8 cellular contexts compared by ENCODE assay signal in the genomic region with DNA sequence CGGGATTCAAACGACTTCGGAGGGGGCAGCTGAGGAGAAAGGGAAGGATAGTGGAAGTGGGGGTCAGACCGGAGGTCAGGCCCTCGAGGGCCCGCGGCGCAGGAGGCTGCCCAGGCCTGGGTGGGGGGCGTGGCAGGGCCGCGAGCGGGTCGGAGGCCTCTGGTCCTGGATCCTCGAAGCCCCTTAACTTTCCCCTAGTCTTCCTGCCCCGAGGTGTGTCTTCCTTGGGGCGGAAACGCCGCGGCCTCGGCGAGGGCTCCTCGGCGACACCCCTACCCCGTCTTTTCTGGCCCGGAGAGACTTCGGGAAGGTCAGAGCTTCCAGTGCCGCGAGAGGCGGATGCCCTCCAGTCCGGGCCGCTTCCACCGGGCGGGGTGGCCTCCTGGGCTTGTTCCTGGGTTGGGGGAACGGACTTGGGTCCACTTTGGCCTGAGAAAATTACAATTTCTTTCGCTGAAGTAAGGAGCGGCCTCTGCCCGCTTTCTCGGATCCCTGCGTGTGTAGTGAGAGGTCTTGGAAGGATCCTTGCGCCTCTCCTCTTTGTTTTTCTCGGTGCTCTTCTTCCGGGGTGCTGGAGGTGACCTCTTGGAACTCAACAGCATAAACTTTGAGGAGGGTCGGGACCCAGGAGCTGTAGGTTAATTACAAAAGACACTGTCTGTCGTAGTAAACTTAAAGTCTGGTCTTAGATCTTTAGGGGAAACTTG. TPM values are rescaled to one million over a fixed set of nuclear protein-coding genes. Genes with fewer than 3 reads are reported as not detected.
DNase-seq lines count a peak whose midpoint lies in the region; ATAC-seq, FAIRE-seq and TF ChIP-seq lines count a peak whose summit lies in the region.

No MANE protein-coding gene starts in this region.

- TF ChIP-seq CTCF in AG09309 (IDR thresholded peaks at IDR 0.05; ENCODE audit: control insufficient read depth, insufficient read depth, low read depth, low read length, missing control alignments) (no peak), HepG2 (CRISPR knock-in tag; IDR thresholded peaks at IDR 0.05) (no peak)

- POLR2A ChIA-PET in HepG2 (lab: Yijun Ruan, JAX), result interaction anchor here (0.8 to 4.9 kb wide), 10 partner anchors 12 to 198 kb away, joined by 3 to 59 read pairs (median 4); a partner anchor contains a TSS

- H2AFZ ChIP-seq in HepG2 (ENCODE audit: low read length), result no peak overlapping the region

- H3K9ac ChIP-seq in HepG2 (ENCODE audit: insufficient read depth, low read depth, low read length), result peak overlapping the region; percentile 98
- H3K9ac ChIP-seq in stomach smooth muscle (ENCODE audit: low read length in 2 of 2), result peak overlapping the region; percentile 97 to 100

- TF ChIP-seq EP300 in HepG2 (IDR thresholded peaks at IDR 0.05; ENCODE audit: low read depth in 2 of 2, low read length in 2 of 2) (no peak), HepG2 (CRISPR knock-in tag; IDR thresholded peaks at IDR 0.05; ENCODE audit: borderline replicate concordance) (no peak)

- H3K27me3 ChIP-seq in SJSA1 (replicated peaks), result no peaks in the 10 kb centered on the region
- H3K27me3 ChIP-seq in HepG2 (ENCODE audit: control insufficient read depth in 1 of 2, insufficient read depth in 2 of 2, low read length in 2 of 2), result no peaks in the 10 kb centered on the region; a peak in 1 of 5 replicates
- H3K27me3 ChIP-seq in stomach smooth muscle (ENCODE audit: control insufficient read depth in 1 of 2, insufficient read depth in 2 of 2, low read length in 2 of 2), result no peaks in the 10 kb centered on the region

- H3K4me3 ChIP-seq in AG09309 (ENCODE audit: control insufficient read depth, low read depth, low read length) (peak overlapping the region; percentile 68), SJSA1 (peak overlapping the region; percentile 75), HepG2 (replicated peaks in 1 of 3; ENCODE audit: insufficient read depth in 1 of 3, low read depth in 2 of 3, low read length in 3 of 3) (peak overlapping the region; percentile 85 to 98 (median 95)), stomach smooth muscle (ENCODE audit: low read length in 2 of 2) (peak overlapping the region; percentile 98)

- H3K4me2 ChIP-seq in HepG2 (ENCODE audit: low read depth, low read length), result peak overlapping the region; percentile 100

- no peak for TF ChIP-seq RAD21 in HepG2 (CRISPR knock-in tag; IDR thresholded peaks at IDR 0.05)

- H3K9me3 ChIP-seq in SJSA1 (replicated peaks) (no peaks in the 10 kb centered on the region), HepG2 (ENCODE audit: low read length) (no peaks in the 10 kb centered on the region), stomach smooth muscle (ENCODE audit: control insufficient read depth in 2 of 2, low read length in 2 of 2) (no peaks in the 10 kb centered on the region)

- peaks cover 45% of the 10 kb centered on the region for H4K20me1 ChIP-seq in HepG2 (ENCODE audit: insufficient read depth, low read length)

- WGBS in HepG2 (ENCODE audit: low lambda C conversion rate), result under 1% methylated on average over 38 of the region's 44 CpGs

- peak; percentile 5 for ATAC-seq in GM18870 (IDR thresholded peaks at IDR 0.05; ENCODE audit: unreplicated experiment)
- peak; percentile 17 for ATAC-seq in HG03066 (IDR thresholded peaks at IDR 0.05; ENCODE audit: low read depth, unreplicated experiment)
- peak; percentile 25 for ATAC-seq in HepG2

- in situ Hi-C loops in HepG2 (cut with HindIII; ENCODE audit: extremely low pct_ligation_motif_present, low pct_unique_long_range_greater_than_20kb), result loop anchor here (5.0 kb wide), 1 partner anchor 89 kb away; a partner anchor contains a TSS

- no peak for TF ChIP-seq POLR2A in HepG2 (IDR thresholded peaks at IDR 0.05; ENCODE audit: insufficient read depth in 1 of 2, low read depth in 2 of 2, low read length in 2 of 2)
- no peak for TF ChIP-seq POLR2A in GM12891 (IDR thresholded peaks at IDR 0.05; ENCODE audit: low read depth, low read length)

- intact Hi-C loops in HepG2 (cut with micrococcal nuclease; ENCODE audit: unreplicated experiment), result loop anchor here (1.0 to 5.0 kb wide), 5 partner anchors 15 to 197 kb away; a partner anchor contains a TSS

- DNase-seq in AG09309 (ENCODE audit: low read depth) (no peak), SJSA1 (ENCODE audit: low read depth in 1 of 2, low spot score in 2 of 2) (peak in 1 of 2 experiments; percentile 44), HepG2 (ENCODE audit: low spot score) (no peak), GM12891 (ENCODE audit: insufficient read length, low spot score) (no peak)

- H3K79me2 ChIP-seq in HepG2 (ENCODE audit: insufficient read depth, low read length), result peaks cover 56% of the 10 kb centered on the region

- CTCF ChIA-PET in HepG2 (lab: Yijun Ruan, JAX; ENCODE audit: low intra/inter-chr PET ratio, low total read pairs), result interaction anchor here (0.8 kb wide), 1 partner anchor 12 kb away, joined by 3 read pairs; a partner anchor contains a TSS

- H3K36me3 ChIP-seq in SJSA1, result peaks cover 20% of the 10 kb centered on the region
- peaks cover 0 to 5% of the 10 kb centered on the region in 2 experiments; a peak in 1 of 5 replicates for H3K36me3 ChIP-seq in HepG2 (replicated peaks in 1 of 2; ENCODE audit: control insufficient read depth in 1 of 2, insufficient read depth in 2 of 2, low read length in 2 of 2)
- H3K36me3 ChIP-seq in stomach smooth muscle (ENCODE audit: control insufficient read depth in 2 of 2, insufficient read depth in 2 of 2, low read length in 2 of 2), result no peaks in the 10 kb centered on the region

- FAIRE-seq in HepG2 (lab: Jason Lieb, UNC), result no peak
- no peak for FAIRE-seq in GM12891 (lab: Jason Lieb, UNC)

- TSS peak; percentile 58 for BruUV-seq in HepG2 (replicated peaks; lab: Mats Ljungman, UMichigan)

- H3K4me1 ChIP-seq in SJSA1 (replicated peaks) (peaks cover 4% of the 10 kb centered on the region; the same call in 1 of the 2 replicates), HepG2 (ENCODE audit: insufficient read depth, low read length) (peaks cover 59% of the 10 kb centered on the region), stomach smooth muscle (ENCODE audit: control insufficient read depth, insufficient read depth, low read length) (peaks cover 10% of the 10 kb centered on the region)

- peak overlapping the region; percentile 67 for H3K27ac ChIP-seq in SJSA1
- peak overlapping the region; percentile 93 for H3K27ac ChIP-seq in cingulate gyrus (ENCODE audit: low read depth, low read length)
- peak overlapping the region; percentile 95 for H3K27ac ChIP-seq in HepG2 (ENCODE audit: extremely low read length, insufficient read depth, low read length)
- peak overlapping the region; percentile 95 for H3K27ac ChIP-seq in stomach smooth muscle (ENCODE audit: low read length)

RNA-seq across cellular contexts. Expression of a gene that starts 0.5 kb away (rescaled TPM):
- total RNA-seq in SJSA1 (2014; rRNA removed; shearing (Covaris generic)), result 231 and 233 TPM in 2 replicates
- total RNA-seq in HepG2 (2016; rRNA removed; fragmentation: Illumina TruSeq; extraction: Trizol), result 346 and 497 TPM in 2 replicates
- total RNA-seq in HepG2 (2016; cell fraction: cytosol; rRNA removed; fragmentation: Illumina TruSeq; extraction: Trizol; ENCODE audit: low read depth), result 49.2 and 50.3 TPM in 2 replicates
- 344 and 478 TPM in 2 replicates for total RNA-seq in HepG2 (2016; cell fraction: insoluble cytoplasmic fraction; rRNA removed; fragmentation: Illumina TruSeq; extraction: Trizol)
- 98.2 and 110 TPM in 2 replicates for total RNA-seq in HepG2 (2016; cell fraction: membrane; rRNA removed; fragmentation: Illumina TruSeq; extraction: Trizol)
- total RNA-seq in HepG2 (2016; cell fraction: nucleus; rRNA removed; fragmentation: Illumina TruSeq; extraction: Trizol), result 217 and 218 TPM in 2 replicates
- polyA plus RNA-seq in HepG2 (2011; rRNA removed), result 402 and 415 TPM in 2 replicates
- polyA plus RNA-seq in HepG2 (2011; cell fraction: cytosol; rRNA removed), result 246 and 321 TPM in 2 replicates
- 386 and 449 TPM in 2 replicates for polyA plus RNA-seq in HepG2 (2011; cell fraction: nucleus; rRNA removed)
- polyA plus RNA-seq in HepG2 (2012), result 250 and 252 TPM in 2 replicates
- 15.5 and 16.2 TPM in 2 replicates for polyA plus RNA-seq in HepG2 (2016; cell fraction: cytosol; fragmentation: Illumina TruSeq; extraction: Trizol; ENCODE audit: low read depth)
- polyA plus RNA-seq in HepG2 (2016; cell fraction: insoluble cytoplasmic fraction; fragmentation: Illumina TruSeq; extraction: Trizol; ENCODE audit: low read depth), result 427 and 428 TPM in 2 replicates
- polyA plus RNA-seq in HepG2 (2016; cell fraction: membrane; fragmentation: Illumina TruSeq; extraction: Trizol; ENCODE audit: low read depth), result 40.8 and 43.5 TPM in 2 replicates
- 440 and 473 TPM in 2 replicates for polyA plus RNA-seq in HepG2 (2016; cell fraction: nucleus; fragmentation: Illumina TruSeq; extraction: Trizol; ENCODE audit: insufficient read depth, low read depth)
- polyA minus RNA-seq in HepG2 (2011; rRNA and poly(A)+ RNA removed; ENCODE audit: low replicate concordance), result 132 and 270 TPM in 2 replicates
- 125 and 139 TPM in 2 replicates for polyA minus RNA-seq in HepG2 (2011; cell fraction: cytosol; rRNA and poly(A)+ RNA removed)
- 242 and 297 TPM in 2 replicates for polyA minus RNA-seq in HepG2 (2011; cell fraction: nucleus; rRNA and poly(A)+ RNA removed)
- polyA plus RNA-seq in GM12891 (2012; ENCODE audit: low read depth, missing spikeins), result 130 TPM

RNA-seq across cellular contexts. Expression of a gene that starts 11.8 kb away (rescaled TPM):
- total RNA-seq in SJSA1 (2014; rRNA removed; shearing (Covaris generic)), result 4.2 and 19.2 TPM in 2 replicates
- total RNA-seq in HepG2 (2016; rRNA removed; fragmentation: Illumina TruSeq; extraction: Trizol), result 6.0 and 7.0 TPM in 2 replicates
- total RNA-seq in HepG2 (2016; cell fraction: cytosol; rRNA removed; fragmentation: Illumina TruSeq; extraction: Trizol; ENCODE audit: low read depth), result 4.9 and 5.9 TPM in 2 replicates
- 6.5 and 7.8 TPM in 2 replicates for total RNA-seq in HepG2 (2016; cell fraction: insoluble cytoplasmic fraction; rRNA removed; fragmentation: Illumina TruSeq; extraction: Trizol)
- 9.7 and 9.9 TPM in 2 replicates for total RNA-seq in HepG2 (2016; cell fraction: membrane; rRNA removed; fragmentation: Illumina TruSeq; extraction: Trizol)
- total RNA-seq in HepG2 (2016; cell fraction: nucleus; rRNA removed; fragmentation: Illumina TruSeq; extraction: Trizol), result 5.0 and 7.0 TPM in 2 replicates
- polyA plus RNA-seq in HepG2 (2011; rRNA removed), result 8.2 and 9.1 TPM in 2 replicates
- 7.8 and 7.9 TPM in 2 replicates for polyA plus RNA-seq in HepG2 (2011; cell fraction: cytosol; rRNA removed)
- 13.1 and 13.6 TPM in 2 replicates for polyA plus RNA-seq in HepG2 (2011; cell fraction: nucleus; rRNA removed)
- polyA plus RNA-seq in HepG2 (2012), result 4.8 and 7.2 TPM in 2 replicates
- polyA plus RNA-seq in HepG2 (2016; cell fraction: cytosol; fragmentation: Illumina TruSeq; extraction: Trizol; ENCODE audit: low read depth), result 3.0 and 3.2 TPM in 2 replicates
- 5.8 and 7.3 TPM in 2 replicates for polyA plus RNA-seq in HepG2 (2016; cell fraction: insoluble cytoplasmic fraction; fragmentation: Illumina TruSeq; extraction: Trizol; ENCODE audit: low read depth)
- polyA plus RNA-seq in HepG2 (2016; cell fraction: membrane; fragmentation: Illumina TruSeq; extraction: Trizol; ENCODE audit: low read depth), result 4.2 and 6.2 TPM in 2 replicates
- polyA plus RNA-seq in HepG2 (2016; cell fraction: nucleus; fragmentation: Illumina TruSeq; extraction: Trizol; ENCODE audit: insufficient read depth, low read depth), result 7.5 and 8.7 TPM in 2 replicates
- 4.7 and 11.8 TPM in 2 replicates for polyA minus RNA-seq in HepG2 (2011; rRNA and poly(A)+ RNA removed; ENCODE audit: low replicate concordance)
- polyA minus RNA-seq in HepG2 (2011; cell fraction: cytosol; rRNA and poly(A)+ RNA removed), result 5.3 and 5.9 TPM in 2 replicates
- 9.3 and 11.5 TPM in 2 replicates for polyA minus RNA-seq in HepG2 (2011; cell fraction: nucleus; rRNA and poly(A)+ RNA removed)
- polyA plus RNA-seq in GM12891 (2012; ENCODE audit: low read depth, missing spikeins), result 4.2 TPM

RNA-seq across cellular contexts. Expression of a gene that starts 50.1 kb away (rescaled TPM):
- 9.9 and 24.2 TPM in 2 replicates for total RNA-seq in SJSA1 (2014; rRNA removed; shearing (Covaris generic))
- total RNA-seq in HepG2 (2016; rRNA removed; fragmentation: Illumina TruSeq; extraction: Trizol), result 22.4 and 23.6 TPM in 2 replicates
- total RNA-seq in HepG2 (2016; cell fraction: cytosol; rRNA removed; fragmentation: Illumina TruSeq; extraction: Trizol; ENCODE audit: low read depth), result 3.6 and 5.9 TPM in 2 replicates
- 20.9 and 21.7 TPM in 2 replicates for total RNA-seq in HepG2 (2016; cell fraction: insoluble cytoplasmic fraction; rRNA removed; fragmentation: Illumina TruSeq; extraction: Trizol)
- 10.7 and 13.4 TPM in 2 replicates for total RNA-seq in HepG2 (2016; cell fraction: membrane; rRNA removed; fragmentation: Illumina TruSeq; extraction: Trizol)
- 21.5 and 23.5 TPM in 2 replicates for total RNA-seq in HepG2 (2016; cell fraction: nucleus; rRNA removed; fragmentation: Illumina TruSeq; extraction: Trizol)
- 19.6 and 20.0 TPM in 2 replicates for polyA plus RNA-seq in HepG2 (2011; rRNA removed)
- 13.1 and 13.9 TPM in 2 replicates for polyA plus RNA-seq in HepG2 (2011; cell fraction: cytosol; rRNA removed)
- 33.8 and 34.8 TPM in 2 replicates for polyA plus RNA-seq in HepG2 (2011; cell fraction: nucleus; rRNA removed)
- 16.8 and 18.1 TPM in 2 replicates for polyA plus RNA-seq in HepG2 (2012)
- polyA plus RNA-seq in HepG2 (2016; cell fraction: cytosol; fragmentation: Illumina TruSeq; extraction: Trizol; ENCODE audit: low read depth), result 1.9 and 3.5 TPM in 2 replicates
- polyA plus RNA-seq in HepG2 (2016; cell fraction: insoluble cytoplasmic fraction; fragmentation: Illumina TruSeq; extraction: Trizol; ENCODE audit: low read depth), result 14.9 and 15.2 TPM in 2 replicates
- 5.2 and 5.3 TPM in 2 replicates for polyA plus RNA-seq in HepG2 (2016; cell fraction: membrane; fragmentation: Illumina TruSeq; extraction: Trizol; ENCODE audit: low read depth)
- 25.4 and 26.1 TPM in 2 replicates for polyA plus RNA-seq in HepG2 (2016; cell fraction: nucleus; fragmentation: Illumina TruSeq; extraction: Trizol; ENCODE audit: insufficient read depth, low read depth)
- 27.5 and 35.3 TPM in 2 replicates for polyA minus RNA-seq in HepG2 (2011; rRNA and poly(A)+ RNA removed; ENCODE audit: low replicate concordance)
- polyA minus RNA-seq in HepG2 (2011; cell fraction: cytosol; rRNA and poly(A)+ RNA removed), result 11.6 and 12.9 TPM in 2 replicates
- polyA minus RNA-seq in HepG2 (2011; cell fraction: nucleus; rRNA and poly(A)+ RNA removed), result 26.9 and 31.0 TPM in 2 replicates
- 11.0 TPM for polyA plus RNA-seq in GM12891 (2012; ENCODE audit: low read depth, missing spikeins)
